Comparison of ENCODE assay signal across 9 cellular contexts in the genomic region with DNA sequence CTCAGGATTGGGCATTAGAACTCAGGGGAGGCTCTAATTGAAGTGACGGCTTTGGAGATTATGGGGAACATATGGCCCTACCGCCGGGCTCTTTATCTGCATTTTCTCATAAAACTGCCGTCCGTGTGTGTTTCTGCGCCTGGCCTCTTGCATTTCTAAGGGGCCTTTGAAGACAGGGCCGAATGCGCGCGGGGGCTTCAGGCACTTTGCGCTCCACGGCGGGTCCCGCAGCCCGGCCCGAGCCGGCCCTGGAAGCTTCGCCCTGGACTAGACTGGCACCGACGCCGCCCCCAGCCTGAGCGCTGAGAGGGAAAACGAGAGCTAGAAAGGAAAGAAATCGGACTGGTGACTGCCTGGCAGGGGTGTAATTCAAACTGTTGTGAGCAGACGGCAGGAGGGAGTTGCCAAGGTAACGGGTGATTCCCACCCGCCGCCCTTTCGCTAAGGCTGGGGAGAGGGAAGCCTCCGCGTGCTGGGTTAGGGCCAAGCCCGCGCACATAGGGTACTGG.
DNase-seq lines count a peak whose midpoint lies in the region; ATAC-seq and TF ChIP-seq lines count a peak whose summit lies in the region.
"Had no signal": no experiment of that assay in that cellular context is flagged by ENCODE, and none has a peak within 500 bp of the region (broad histone marks: within the 10 kb centered on the region; RNA-seq: fewer than 3 reads in every experiment).

No MANE protein-coding gene starts in this region.

- no peaks in the 10 kb centered on the region for H3K9me3 ChIP-seq in aorta (ENCODE audit: control insufficient read depth, low read length)
- H3K9me3 ChIP-seq: BLaER1 had no signal

- H3K4me1 ChIP-seq in mesendoderm (ENCODE audit: control insufficient read depth, low read depth, low read length) (no peaks in the 10 kb centered on the region), aorta (ENCODE audit: control insufficient read depth in 1 of 2, insufficient read depth in 2 of 2, low read length in 2 of 2) (no peaks in the 10 kb centered on the region)
- H3K4me1 ChIP-seq: BLaER1 had no signal

- intact Hi-C loops in aorta (cut with DNase I) = no loop called here

- no peak for TF ChIP-seq CTCF in brain (conservative IDR thresholded peaks at IDR 0.05)

- no peaks in the 10 kb centered on the region for H3K79me1 ChIP-seq in mesendoderm (ENCODE audit: low read length)

- H3K36me3 ChIP-seq in mesendoderm (ENCODE audit: control insufficient read depth, insufficient read depth, low read length) (no peaks in the 10 kb centered on the region), aorta (ENCODE audit: control insufficient read depth in 1 of 2, insufficient read depth in 2 of 2, low read length in 1 of 2) (no peaks in the 10 kb centered on the region)
- H3K36me3 ChIP-seq: BLaER1 had no signal

- H3K27ac ChIP-seq in mesendoderm (ENCODE audit: low read depth, low read length) (no peak overlapping the region), aorta (ENCODE audit: low read depth in 1 of 2, low read length in 2 of 2) (no peak overlapping the region)
- H3K27ac ChIP-seq: BLaER1 had no signal

- no peak overlapping the region for H3K23ac ChIP-seq in mesendoderm (ENCODE audit: low read length)

- H3K27me3 ChIP-seq in mesendoderm (ENCODE audit: insufficient read depth, low read length, poor library complexity) (peaks cover 49% of the 10 kb centered on the region), aorta (ENCODE audit: control insufficient read depth in 1 of 2, insufficient read depth in 2 of 2, low read length in 1 of 2) (peaks cover 0 to 4% of the 10 kb centered on the region in 2 donors)
- H3K27me3 ChIP-seq: BLaER1 had no signal

- no peaks in the 10 kb centered on the region for H3K79me2 ChIP-seq in mesendoderm (ENCODE audit: control insufficient read depth, insufficient read depth, low read length)

- peak overlapping the region in 1 of 2 donors; percentile 21 for H3K4me3 Mint-ChIP-seq in stimulated activated naive CD8-positive, alpha-beta T cell treated with anti-CD3 and anti-CD28 coated beads, Interleukin-15, amount 100 ng/mL, for 72 hours
- H3K4me3 Mint-ChIP-seq in brain = peak overlapping the region; percentile 84 to 89 (median 86)

- H3K27me3 Mint-ChIP-seq in stimulated activated naive CD8-positive, alpha-beta T cell treated with anti-CD3 and anti-CD28 coated beads, Interleukin-15, amount 100 ng/mL, for 72 hours = peaks cover 79% of the 10 kb centered on the region
- peaks cover 53% of the 10 kb centered on the region for H3K27me3 Mint-ChIP-seq in brain

- H3K9me3 Mint-ChIP-seq in stimulated activated naive CD8-positive, alpha-beta T cell treated with anti-CD3 and anti-CD28 coated beads, Interleukin-15, amount 100 ng/mL, for 72 hours = no peaks in the 10 kb centered on the region
- peaks cover 0 to 9% (median 0%) of the 10 kb centered on the region in 5 experiments for H3K9me3 Mint-ChIP-seq in brain

- H3K36me3 Mint-ChIP-seq in brain = no peaks in the 10 kb centered on the region

- no peak overlapping the region for H3K9ac ChIP-seq in mesendoderm (ENCODE audit: low read length)
- H3K9ac ChIP-seq: BLaER1 had no signal

- peak overlapping the region; percentile 56 for H3K4me2 ChIP-seq in mesendoderm (ENCODE audit: low read length)
- H3K4me2 ChIP-seq: BLaER1 had no signal

- no peak overlapping the region for H4K5ac ChIP-seq in mesendoderm (ENCODE audit: low read length)

- H3K18ac ChIP-seq in mesendoderm (ENCODE audit: low read length) = no peak overlapping the region

- H4K8ac ChIP-seq in mesendoderm (ENCODE audit: low read depth, low read length) = no peak overlapping the region

- H3K4me3 ChIP-seq in mesendoderm (ENCODE audit: low read length) (no peak overlapping the region), aorta (ENCODE audit: low read length in 2 of 2) (peak overlapping the region in 1 of 2 donors; percentile 28)
- H3K4me3 ChIP-seq: BLaER1 had no signal

- H3K56ac ChIP-seq in mesendoderm (ENCODE audit: low read length) = peak overlapping the region; percentile 15

- peaks cover 13% of the 10 kb centered on the region for H3K4me1 Mint-ChIP-seq in stimulated activated naive CD8-positive, alpha-beta T cell treated with anti-CD3 and anti-CD28 coated beads, Interleukin-15, amount 100 ng/mL, for 72 hours
- H3K4me1 Mint-ChIP-seq in brain = peaks cover 30% of the 10 kb centered on the region

- no peak overlapping the region for H2AK5ac ChIP-seq in mesendoderm (ENCODE audit: low read length)

- peak; percentile 3 for DNase-seq in stimulated activated naive CD8-positive, alpha-beta T cell treated with anti-CD3 and anti-CD28 coated beads, Interleukin-15, Interleukin-2, amounts not matched to agents 100 U/mL and 50 U/mL, for 24 hours
- no peak for DNase-seq in stimulated activated naive CD8-positive, alpha-beta T cell treated with anti-CD3 and anti-CD28 coated beads, Interleukin-15, amount 100 ng/mL, for 72 hours
- DNase-seq in mesendoderm (peak; percentile 79), aorta (peak in 1 of 2 donors; percentile 74), LoVo (ENCODE audit: low spot score) (no peak), NAMALWA (ENCODE audit: low spot score) (no peak)

- no peak overlapping the region for H2BK15ac ChIP-seq in mesendoderm (replicated peaks; ENCODE audit: low read depth)

- H3K27ac Mint-ChIP-seq in stimulated activated naive CD8-positive, alpha-beta T cell treated with anti-CD3 and anti-CD28 coated beads, Interleukin-15, amount 100 ng/mL, for 72 hours = no peak overlapping the region
- H3K27ac Mint-ChIP-seq in brain = peak overlapping the region; percentile 23 to 97 (median 82)

- H2BK5ac ChIP-seq in mesendoderm (ENCODE audit: low read length) = no peak overlapping the region

- ATAC-seq in stimulated activated naive CD8-positive, alpha-beta T cell treated with anti-CD3 and anti-CD28 coated beads, Interleukin-15, Interleukin-2, amounts not matched to agents 100 U/mL and 50 U/mL, for 24 hours = no peak
- no peak for ATAC-seq in stimulated activated naive CD8-positive, alpha-beta T cell treated with anti-CD3 and anti-CD28 coated beads, Interleukin-15, amount 100 ng/mL, for 72 hours
- peak; percentile 60 for ATAC-seq in aorta (ENCODE audit: low FRiP score)
- no peak for ATAC-seq in activated CD4-positive, CD25-positive, alpha-beta regulatory T cell treated with anti-CD3 and anti-CD28 coated beads, Interleukin-2, amount 50 U/mL, for 24 hours

- no CpG with 5 or more reads among the region's 33 CpGs for WGBS in mesendoderm (ENCODE audit: extremely low coverage, insufficient coverage, low lambda C conversion rate)
- 0 to 1% methylated on average over 33 of the region's 33 CpGs for WGBS in aorta, 2 donors

- H2BK120ac ChIP-seq in mesendoderm (ENCODE audit: low read depth, low read length) = no peak overlapping the region

- no peak overlapping the region for H3K4ac ChIP-seq in mesendoderm (ENCODE audit: low read depth, low read length)

Comparison
In these comparisons a context has a peak if more than half of its experiments do, and no peak if none do; other contexts are left out.
1. DNase-seq: peak in stimulated activated naive CD8-positive, alpha-beta T cell treated with anti-CD3 and anti-CD28 coated beads, Interleukin-15, Interleukin-2, amounts not matched to agents 100 U/mL and 50 U/mL, for 24 hours (single experiment) and mesendoderm (single experiment); none in stimulated activated naive CD8-positive, alpha-beta T cell treated with anti-CD3 and anti-CD28 coated beads, Interleukin-15, amount 100 ng/mL, for 72 hours (0 of 2), LoVo (single experiment) and NAMALWA (single experiment).
2. H3K27ac Mint-ChIP-seq: peak in brain (5 of 5); none in stimulated activated naive CD8-positive, alpha-beta T cell treated with anti-CD3 and anti-CD28 coated beads, Interleukin-15, amount 100 ng/mL, for 72 hours (0 of 2).